Comparison of ENCODE assay signal across 24 cellular contexts in the genomic region with DNA sequence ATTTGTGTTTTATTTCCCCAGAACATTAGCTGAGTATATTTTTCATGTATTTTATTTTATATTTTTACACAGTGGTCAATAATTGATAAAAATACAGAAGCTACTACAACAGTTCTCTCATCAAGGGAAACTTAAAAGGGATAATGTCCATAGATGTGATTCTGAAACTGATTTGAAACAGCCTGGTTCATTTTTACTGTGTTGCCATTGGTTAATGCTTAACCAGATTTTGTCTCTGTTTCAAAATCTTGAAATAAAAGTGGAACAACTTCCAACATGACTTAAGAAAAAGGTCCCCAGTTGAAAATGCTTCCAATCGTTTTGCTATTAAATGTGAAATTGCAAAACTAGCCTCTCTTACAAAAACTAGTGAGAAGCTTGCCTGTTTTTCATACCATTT.
"Had no signal": no experiment of that assay in that cellular context is flagged by ENCODE, and none has a peak within 500 bp of the region (broad histone marks: within the 10 kb centered on the region; RNA-seq: fewer than 3 reads in every experiment).

No MANE protein-coding gene starts in this region.

- H3K9me3 Mint-ChIP-seq: activated CD4-positive, alpha-beta T cell treated with anti-CD3 and anti-CD28 coated beads, Interleukin-2, amount 10 ng/mL, durations not matched to agents 7 days and 5 days; activated naive CD4-positive, alpha-beta T cell treated with anti-CD3 and anti-CD28 coated beads, Interleukin-2, amount 10 ng/mL, durations not matched to agents 7 days and 5 days; activated T-cell treated with anti-CD3 and anti-CD28 coated beads, Interleukin-2, amount 50 U/mL, for 4 hours; neural crest cell; stimulated activated naive CD8-positive, alpha-beta T cell treated with anti-CD3 and anti-CD28 coated beads, Interleukin-15, Interleukin-2, amounts not matched to agents 100 ng/mL and 50 ng/mL, for 24 hours had no signal

- H3K27ac ChIP-seq: right atrium auricular region, suprapubic skin, vagina had no signal

- DNase-seq: activated CD4-positive, alpha-beta T cell treated with anti-CD3 and anti-CD28 coated beads, Interleukin-2, amount 10 ng/mL, durations not matched to agents 7 days and 5 days; activated CD8-positive, alpha-beta memory T cell treated with anti-CD3 and anti-CD28 coated beads, Interleukin-2, amount 50 U/mL, for 4 hours; activated CD8-positive, alpha-beta T cell treated with anti-CD3 and anti-CD28 coated beads, Interleukin-2, amount 10 ng/mL, durations not matched to agents 7 days and 5 days; activated naive CD4-positive, alpha-beta T cell treated with anti-CD3 and anti-CD28 coated beads, Interleukin-2, amount 10 ng/mL, durations not matched to agents 7 days and 5 days; activated T-cell treated with anti-CD3 and anti-CD28 coated beads, Interleukin-2, amount 50 U/mL, for 4 hours; cerebellar nuclear complex; dermis blood vessel endothelial cell; effector memory CD4-positive, alpha-beta T cell; hippocampal formation; islet precursor cell; left lung; mammary epithelial cell; T1000; trophoblast cell had no signal

- H3K27me3 ChIP-seq: esophagus muscularis mucosa, left lung, right atrium auricular region, suprapubic skin, vagina had no signal

- H3K36me3 ChIP-seq: esophagus muscularis mucosa, left lung, right atrium auricular region, suprapubic skin, vagina had no signal

- FAIRE-seq: astrocyte, bronchial epithelial cell had no signal

- H3K9me3 ChIP-seq: esophagus muscularis mucosa, left lung, right atrium auricular region, suprapubic skin, vagina had no signal

- H3K4me3 Mint-ChIP-seq: activated CD4-positive, alpha-beta T cell treated with anti-CD3 and anti-CD28 coated beads, Interleukin-2, amount 10 ng/mL, durations not matched to agents 7 days and 5 days; activated CD8-positive, alpha-beta T cell treated with anti-CD3 and anti-CD28 coated beads, Interleukin-2, amount 10 ng/mL, durations not matched to agents 7 days and 5 days; activated naive CD4-positive, alpha-beta T cell treated with anti-CD3 and anti-CD28 coated beads, Interleukin-2, amount 10 ng/mL, durations not matched to agents 7 days and 5 days; activated T-cell treated with anti-CD3 and anti-CD28 coated beads, Interleukin-2, amount 50 U/mL, for 4 hours; neural crest cell; stimulated activated naive CD8-positive, alpha-beta T cell treated with anti-CD3 and anti-CD28 coated beads, Interleukin-15, Interleukin-2, amounts not matched to agents 100 ng/mL and 50 ng/mL, for 24 hours had no signal

- H3K27me3 Mint-ChIP-seq: activated CD4-positive, alpha-beta T cell treated with anti-CD3 and anti-CD28 coated beads, Interleukin-2, amount 10 ng/mL, durations not matched to agents 7 days and 5 days; activated naive CD4-positive, alpha-beta T cell treated with anti-CD3 and anti-CD28 coated beads, Interleukin-2, amount 10 ng/mL, durations not matched to agents 7 days and 5 days; progenitor cell of endocrine pancreas; stimulated activated naive CD8-positive, alpha-beta T cell treated with anti-CD3 and anti-CD28 coated beads, Interleukin-15, Interleukin-2, amounts not matched to agents 100 ng/mL and 50 ng/mL, for 24 hours had no signal

- ATAC-seq: activated CD4-positive, CD25-positive, alpha-beta regulatory T cell treated with anti-CD3 and anti-CD28 coated beads, Interleukin-2, amount 50 U/mL, for 24 hours; activated CD8-positive, alpha-beta T cell treated with anti-CD3 and anti-CD28 coated beads, Interleukin-2, amount 10 ng/mL, durations not matched to agents 7 days and 5 days; activated T-cell treated with anti-CD3 and anti-CD28 coated beads, Interleukin-2, amount 50 U/mL, for 4 hours; left lung had no signal

- H3K4me3 ChIP-seq: esophagus muscularis mucosa, left lung, right atrium auricular region, suprapubic skin, vagina had no signal

- H3K27ac Mint-ChIP-seq: activated CD4-positive, alpha-beta T cell treated with anti-CD3 and anti-CD28 coated beads, Interleukin-2, amount 10 ng/mL, durations not matched to agents 7 days and 5 days; activated CD8-positive, alpha-beta T cell treated with anti-CD3 and anti-CD28 coated beads, Interleukin-2, amount 10 ng/mL, durations not matched to agents 7 days and 5 days; activated naive CD4-positive, alpha-beta T cell treated with anti-CD3 and anti-CD28 coated beads, Interleukin-2, amount 10 ng/mL, durations not matched to agents 7 days and 5 days; progenitor cell of endocrine pancreas; stimulated activated naive CD8-positive, alpha-beta T cell treated with anti-CD3 and anti-CD28 coated beads, Interleukin-15, Interleukin-2, amounts not matched to agents 100 ng/mL and 50 ng/mL, for 24 hours had no signal
